ENCODE assay signal across 8 cellular contexts in the genomic region with DNA sequence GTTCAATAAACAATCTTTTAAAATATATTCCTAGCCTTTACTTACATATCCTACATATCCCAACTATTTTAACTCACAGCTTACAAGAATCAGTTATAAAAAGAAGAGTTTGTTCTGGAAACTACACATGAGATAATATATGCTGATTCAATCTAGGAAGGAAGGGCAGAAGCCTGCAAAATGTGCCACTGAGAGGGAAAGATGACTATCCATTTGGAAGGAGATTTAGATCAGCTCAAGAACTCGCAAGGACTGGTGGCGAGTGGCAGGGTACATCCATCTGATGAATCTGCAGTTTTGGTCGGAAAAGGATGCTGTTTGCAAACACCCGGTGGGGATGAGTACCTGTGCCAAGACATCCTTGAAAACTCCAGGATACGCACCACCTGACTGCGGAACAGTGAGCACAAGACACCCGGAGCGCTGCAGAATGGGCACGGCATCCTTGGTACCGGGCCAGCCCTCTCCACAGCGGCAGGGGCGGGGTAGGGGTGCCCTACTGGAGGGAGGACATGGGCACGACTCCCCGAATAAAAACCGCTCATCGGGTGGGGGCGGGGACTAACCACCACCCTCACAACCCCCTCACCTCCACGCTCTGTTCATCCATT. TPM values are rescaled to one million over a fixed set of nuclear protein-coding genes. Genes with fewer than 3 reads are reported as not detected.
DNase-seq lines count a peak whose midpoint lies in the region; ATAC-seq and TF ChIP-seq lines count a peak whose summit lies in the region.

No MANE protein-coding gene starts in this region.

- TF ChIP-seq CTCF in esophagus muscularis mucosa (IDR thresholded peaks at IDR 0.05): no peak

- TF ChIP-seq EP300 in esophagus muscularis mucosa (IDR thresholded peaks at IDR 0.05): no peak

- peak overlapping the region; percentile 97 for H3K4me3 Mint-ChIP-seq in activated T-cell treated with anti-CD3 and anti-CD28 coated beads, Interleukin-2, amount 50 U/mL, for 4 hours

- WGBS in esophagus muscularis mucosa: 2% methylated on average over 4 of the region's 18 CpGs

- H3K36me3 ChIP-seq in ACC112 (ENCODE audit: insufficient read depth, low read length) (peaks cover 3% of the 10 kb centered on the region; the same call in 1 of the 2 replicates), NT2/D1 (ENCODE audit: insufficient read depth, insufficient read length, low read length) (peaks cover 19% of the 10 kb centered on the region), esophagus muscularis mucosa (peaks cover 0 to 7% (median 2%) of the 10 kb centered on the region in 4 donors)

- peak; percentile 8 for ATAC-seq in GM19025 (IDR thresholded peaks at IDR 0.05; ENCODE audit: low read depth, unreplicated experiment)
- peak; percentile 34 for ATAC-seq in HG03354 (IDR thresholded peaks at IDR 0.05; ENCODE audit: poor library complexity, severe bottlenecking, unreplicated experiment)
- ATAC-seq in activated T-cell treated with anti-CD3 and anti-CD28 coated beads, Interleukin-2, amount 50 U/mL, for 4 hours: peak; percentile 58 to 60

- TF ChIP-seq POLR2A in esophagus muscularis mucosa (IDR thresholded peaks at IDR 0.05; ENCODE audit: low read depth): no peak

- DNase-seq in NT2/D1 (ENCODE audit: low read depth, low spot score) (no peak), esophagus muscularis mucosa (ENCODE audit: extremely low spot score) (peak; percentile 91), myocyte (ENCODE audit: low read depth) (peak; percentile 68)
- DNase-seq in activated T-cell treated with anti-CD3 and anti-CD28 coated beads, Interleukin-2, amount 50 U/mL, for 4 hours: peak; percentile 64
- DNase-seq in stimulated activated CD8-positive, alpha-beta memory T cell treated with anti-CD3 and anti-CD28 coated beads, Interleukin-7, amount 100 ng/mL, for 48 hours (ENCODE audit: extremely low read depth in 1 of 2, low read depth in 1 of 2): peak; percentile 41 to 48

- no peaks in the 10 kb centered on the region for H3K9me3 Mint-ChIP-seq in activated T-cell treated with anti-CD3 and anti-CD28 coated beads, Interleukin-2, amount 50 U/mL, for 4 hours

- peaks cover 34% of the 10 kb centered on the region for H3K4me1 Mint-ChIP-seq in activated T-cell treated with anti-CD3 and anti-CD28 coated beads, Interleukin-2, amount 50 U/mL, for 4 hours (ENCODE audit: low read depth)

- H3K79me2 ChIP-seq in ACC112 (ENCODE audit: control insufficient read depth, insufficient read depth, low read length, unreplicated experiment): peaks cover 46% of the 10 kb centered on the region

- peaks cover 15% of the 10 kb centered on the region for H3K36me3 Mint-ChIP-seq in activated T-cell treated with anti-CD3 and anti-CD28 coated beads, Interleukin-2, amount 50 U/mL, for 4 hours (ENCODE audit: insufficient read depth)

- H3K9me3 ChIP-seq in NT2/D1 (ENCODE audit: insufficient read depth, low read length) (no peaks in the 10 kb centered on the region), esophagus muscularis mucosa (peaks cover 0 to 3% (median 0%) of the 10 kb centered on the region in 4 donors)

- peaks cover 8% of the 10 kb centered on the region for H3K4me1 ChIP-seq in ACC112 (ENCODE audit: control insufficient read depth, insufficient read depth, low read length, unreplicated experiment)
- no peaks in the 10 kb centered on the region for H3K4me1 ChIP-seq in NT2/D1 (ENCODE audit: insufficient read depth, insufficient read length)
- peaks cover 10 to 43% (median 36%) of the 10 kb centered on the region in 4 donors for H3K4me1 ChIP-seq in esophagus muscularis mucosa

- H3K9ac ChIP-seq in NT2/D1 (ENCODE audit: insufficient read length, low read depth): peak overlapping the region; percentile 82

- H3K27me3 Mint-ChIP-seq in activated T-cell treated with anti-CD3 and anti-CD28 coated beads, Interleukin-2, amount 50 U/mL, for 4 hours (ENCODE audit: low read depth): no peaks in the 10 kb centered on the region

- H3K4me3 ChIP-seq in ACC112 (ENCODE audit: low read depth, low read length) (peak overlapping the region; percentile 90), NT2/D1 (ENCODE audit: insufficient read length, low read depth) (peak overlapping the region; percentile 91), esophagus muscularis mucosa (peak overlapping the region; percentile 90 to 95 (median 93))

- H3K27me3 ChIP-seq in ACC112 (ENCODE audit: insufficient read depth, low read length) (no peaks in the 10 kb centered on the region), NT2/D1 (ENCODE audit: insufficient read depth, insufficient read length) (no peaks in the 10 kb centered on the region), esophagus muscularis mucosa (no peaks in the 10 kb centered on the region)

- H3K27ac ChIP-seq in ACC112 (ENCODE audit: low read depth, low read length) (peak overlapping the region; percentile 84), esophagus muscularis mucosa (replicated peaks in 1 of 4) (peak overlapping the region; percentile 94 to 97 (median 96))

- H2AFZ ChIP-seq in ACC112 (ENCODE audit: low read length, unreplicated experiment): peak overlapping the region; percentile 32

- intact Hi-C loops in esophagus muscularis mucosa (cut with DNase I): no loop called here

RNA-seq across cellular contexts. Expression of a gene that starts 0.7 kb away (rescaled TPM):
- total RNA-seq in activated T-cell treated with anti-CD3 and anti-CD28 coated beads, Interleukin-2, amount 50 U/mL, for 4 hours: 10 to 100 TPM; 25.6 to 27.0 (median 26.2) TPM
- 10 to 100 TPM; 23.4 to 27.5 (median 25.3) TPM for total RNA-seq in esophagus muscularis mucosa
- 67.5 and 75.0 TPM in 2 replicates for total RNA-seq in myocyte
- polyA plus RNA-seq in myocyte (2012): 19.3 TPM

RNA-seq across cellular contexts. Expression of a gene that starts 49.0 kb away (rescaled TPM):
- 10 to 100 TPM; 30.9 to 35.5 (median 33.4) TPM for total RNA-seq in activated T-cell treated with anti-CD3 and anti-CD28 coated beads, Interleukin-2, amount 50 U/mL, for 4 hours
- total RNA-seq in esophagus muscularis mucosa (10 to 100 TPM; 33.0 to 61.9 (median 35.6) TPM), myocyte (41.9 and 59.1 TPM in 2 replicates)
- 26.3 TPM for polyA plus RNA-seq in myocyte (2012)

RNA-seq across cellular contexts. Expression of a gene that starts 49.6 kb away (rescaled TPM):
- total RNA-seq in activated T-cell treated with anti-CD3 and anti-CD28 coated beads, Interleukin-2, amount 50 U/mL, for 4 hours: 1 to 10 TPM; 1.8 to 2.3 (median 1.8) TPM
- total RNA-seq in esophagus muscularis mucosa (100 to 1,000 TPM in 1 of 4 donors, 1 to 10 TPM in 1, under 1 TPM in 2; 0.32 to 110 (median 0.87) TPM), myocyte (0.47 and 0.59 TPM in 2 replicates)
- polyA plus RNA-seq in myocyte (2012): 0.84 TPM

Comparison
In these comparisons a context has a peak if more than half of its experiments do, and no peak if none do; other contexts are left out.
1. ATAC-seq: peak in every context shown above with its lines; median percentile 59 in activated T-cell treated with anti-CD3 and anti-CD28 coated beads, Interleukin-2, amount 50 U/mL, for 4 hours; 34 in HG03354; 8 in GM19025.